8 cellular contexts compared by ENCODE assay signal in the genomic region with DNA sequence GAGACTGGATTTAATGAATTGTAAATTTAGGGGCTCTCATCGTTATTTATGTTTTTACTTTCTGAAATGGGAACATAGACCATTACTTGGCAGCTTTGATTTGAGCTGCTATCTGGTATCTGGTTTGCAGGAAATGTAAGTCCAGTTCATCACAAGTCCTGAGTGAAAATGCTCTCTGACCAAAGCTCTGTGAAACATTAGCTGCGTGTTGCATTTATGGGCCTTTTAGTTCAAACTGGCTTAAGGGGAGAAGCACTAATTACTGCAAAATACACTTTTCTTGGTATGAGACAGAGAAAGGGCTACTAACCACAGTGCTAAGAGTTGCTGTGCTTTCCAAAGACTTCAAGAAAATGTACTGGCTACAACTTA. TPM values are rescaled to one million over a fixed set of nuclear protein-coding genes. Genes with fewer than 3 reads are reported as not detected.
DNase-seq lines count a peak whose midpoint lies in the region; ATAC-seq and TF ChIP-seq lines count a peak whose summit lies in the region.

No MANE protein-coding gene starts in this region.

- H3K4me1 Mint-ChIP-seq in immature natural killer cell, result peaks cover 18 to 20% of the 10 kb centered on the region in 2 donors

- peak overlapping the region; percentile 92 for H3K4me3 ChIP-seq in adipocyte (ENCODE audit: low read length)
- H3K4me3 ChIP-seq in sigmoid colon, result peak overlapping the region; percentile 45 to 62 (median 56)

- H3K9me3 ChIP-seq in adipocyte (ENCODE audit: control insufficient read depth, low read length) (no peaks in the 10 kb centered on the region), sigmoid colon (no peaks in the 10 kb centered on the region)

- H3K9ac ChIP-seq in adipocyte (ENCODE audit: low read length), result peak overlapping the region; percentile 81

- no peak for TF ChIP-seq POLR2A in sigmoid colon (IDR thresholded peaks at IDR 0.05)

- peak overlapping the region in 5 of 6 donors; percentile 32 to 76 (median 36) for H3K27ac Mint-ChIP-seq in immature natural killer cell

- H3K36me3 Mint-ChIP-seq in immature natural killer cell, result peaks cover 0 to 3% (median 0%) of the 10 kb centered on the region in 3 donors

- no peaks in the 10 kb centered on the region for H3K36me3 ChIP-seq in adipocyte (ENCODE audit: control insufficient read depth, insufficient read depth, low read length, severe bottlenecking)
- no peaks in the 10 kb centered on the region for H3K36me3 ChIP-seq in sigmoid colon

- peak overlapping the region; percentile 85 to 92 (median 88) for H3K4me3 Mint-ChIP-seq in immature natural killer cell

- no peaks in the 10 kb centered on the region for H3K9me3 Mint-ChIP-seq in immature natural killer cell

- H3K4me1 ChIP-seq in adipocyte (ENCODE audit: control insufficient read depth, insufficient read depth, low read length) (peaks cover 9% of the 10 kb centered on the region), sigmoid colon (peaks cover 0 to 43% (median 36%) of the 10 kb centered on the region in 4 donors)

- DNase-seq in adipocyte (ENCODE audit: low read depth) (peak; percentile 43), immature natural killer cell (no peak), sigmoid colon (no peak), HCEC 1CT (no peak), NCI-H2107 treated with DMSO at 0.1 percent for 48 hours (lab: John Stamatoyannopoulos, UW; ENCODE audit: unreplicated experiment) (no peak), NAMALWA (ENCODE audit: low spot score) (no peak), DMS 273 treated with DMSO at 0.1 percent for 48 hours (lab: John Stamatoyannopoulos, UW) (no peak)

- ATAC-seq in GM18868 (IDR thresholded peaks at IDR 0.05; ENCODE audit: unreplicated experiment), result peak; percentile 36

- no peak for TF ChIP-seq EP300 in sigmoid colon (IDR thresholded peaks at IDR 0.05)

- intact Hi-C loops in sigmoid colon (cut with DNase I), result loop anchor here (10.0 kb wide), 1 partner anchor 415 kb away; no protein-coding TSS in a partner anchor

- no peak for TF ChIP-seq CTCF in sigmoid colon (IDR thresholded peaks at IDR 0.05)

- H3K27me3 Mint-ChIP-seq in immature natural killer cell (ENCODE audit: low read depth in 3 of 3), result peaks cover 0 to 2% (median 2%) of the 10 kb centered on the region in 3 donors

- H3K27ac ChIP-seq in sigmoid colon, result peak overlapping the region; percentile 64 to 76 (median 70)

- WGBS in sigmoid colon, 2 donors, result 4 to 6% methylated on average over 2 of the region's 2 CpGs

- H3K27me3 ChIP-seq in adipocyte (replicated peaks; ENCODE audit: control insufficient read depth, insufficient read depth, low read length) (no peaks in the 10 kb centered on the region), sigmoid colon (no peaks in the 10 kb centered on the region)

RNA-seq across cellular contexts. Expression of a gene that starts 0.5 kb away (rescaled TPM):
- polyA plus RNA-seq in immature natural killer cell, result under 1 TPM; 0.29 to 0.75 (median 0.64) TPM
- total RNA-seq in sigmoid colon, result 100 to 1,000 TPM in 1 of 4 donors, 10 to 100 TPM in 3; 41.0 to 113 (median 51.3) TPM
- polyA plus RNA-seq in sigmoid colon, result 1 to 10 TPM; 2.5 to 6.0 (median 3.8) TPM

RNA-seq across cellular contexts. Expression of a gene that starts 42.3 kb away (rescaled TPM):
- polyA plus RNA-seq in immature natural killer cell, result not detected
- total RNA-seq in sigmoid colon, result 10 to 100 TPM; 11.0 to 36.8 (median 18.9) TPM
- polyA plus RNA-seq in sigmoid colon, result 1 to 10 TPM in 2 of 3 donors, under 1 TPM in 1; 0.46 to 2.4 (median 1.2) TPM
